In the genomic region with DNA sequence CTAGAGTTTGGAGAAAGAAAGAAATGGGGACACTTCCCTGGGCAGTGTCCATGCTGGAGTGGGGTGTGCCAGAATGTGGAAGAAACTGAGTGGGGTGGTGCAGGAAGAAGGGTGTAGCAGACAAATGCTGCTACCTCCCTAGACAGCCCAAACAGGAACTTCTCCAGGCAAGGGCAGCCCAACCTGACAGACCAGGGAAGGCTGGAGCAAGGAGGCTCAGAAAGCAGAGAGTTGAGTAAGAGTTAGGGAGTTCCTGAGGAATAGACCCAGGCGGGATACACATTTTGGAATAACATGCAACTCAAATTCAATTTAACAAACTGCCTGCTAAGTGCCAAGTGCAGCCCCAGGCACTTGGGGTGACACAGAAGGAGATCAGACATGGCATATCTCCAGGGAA, we compare ENCODE assay signal across 13 cellular contexts. TPM values are rescaled to one million over a fixed set of nuclear protein-coding genes. Genes with fewer than 3 reads are reported as not detected.
DNase-seq lines count a peak whose midpoint lies in the region; ATAC-seq, FAIRE-seq and TF ChIP-seq lines count a peak whose summit lies in the region.
"Had no signal": no experiment of that assay in that cellular context is flagged by ENCODE, and none has a peak within 500 bp of the region (broad histone marks: within the 10 kb centered on the region; RNA-seq: fewer than 3 reads in every experiment).

No MANE protein-coding gene starts in this region.

- TF ChIP-seq CTCF in A549 (IDR thresholded peaks at IDR 0.05) (no peak), PC-3 (conservative IDR thresholded peaks at IDR 0.05; ENCODE audit: low read depth, low read length) (no peak), epithelial cell of esophagus (IDR thresholded peaks at IDR 0.05; ENCODE audit: insufficient read depth, low read depth, low read length, missing control alignments) (no peak), parathyroid adenoma (IDR thresholded peaks at IDR 0.05) (no peak)

- no peak overlapping the region for H3K4me3 ChIP-seq in A549
- H3K4me3 ChIP-seq in PC-3 (ENCODE audit: low read length): no peak overlapping the region
- no peak overlapping the region for H3K4me3 ChIP-seq in epithelial cell of esophagus (ENCODE audit: low read length)
- no peak overlapping the region for H3K4me3 ChIP-seq in parathyroid adenoma (ENCODE audit: low read depth, low read length)

- H3K9ac ChIP-seq in PC-3 (ENCODE audit: low read length): no peak overlapping the region
- H3K9ac ChIP-seq in parathyroid adenoma: no peak overlapping the region

- H3K36me3 ChIP-seq in PC-3 (ENCODE audit: low read depth, low read length) (no peaks in the 10 kb centered on the region), parathyroid adenoma (ENCODE audit: control insufficient read depth, insufficient read depth, low read length) (no peaks in the 10 kb centered on the region)
- H3K36me3 ChIP-seq: neutrophil, spleen had no signal

- H3F3A ChIP-seq in PC-3 (ENCODE audit: low read length, unreplicated experiment): no peaks in the 10 kb centered on the region

- TF ChIP-seq RAD21 in A549 (conservative IDR thresholded peaks at IDR 0.05 in 1 of 2, IDR thresholded peaks at IDR 0.05 in 1 of 2): no peak

- no peaks in the 10 kb centered on the region for H3K27me3 ChIP-seq in PC-3 (ENCODE audit: low read length)
- H3K27me3 ChIP-seq in parathyroid adenoma (ENCODE audit: control insufficient read depth, insufficient read depth, low read length): no peaks in the 10 kb centered on the region

- FAIRE-seq in A549 (lab: Jason Lieb, UNC): no peak

- H3K4me1 ChIP-seq in A549 (peaks cover 31% of the 10 kb centered on the region), PC-3 (ENCODE audit: insufficient read depth, low read length) (peaks cover 39% of the 10 kb centered on the region), parathyroid adenoma (peaks cover 16% of the 10 kb centered on the region)

- H3K4me2 ChIP-seq in A549 (peak overlapping the region; percentile 88; the same call in 1 of the 3 replicates), PC-3 (ENCODE audit: low read length) (peak overlapping the region; percentile 85; the same call in 1 of the 2 replicates), parathyroid adenoma (ENCODE audit: low read length) (no peak overlapping the region)

- H3K27ac ChIP-seq in A549 (peak overlapping the region in 1 of 2 experiments; percentile 95; a peak in 3 of 6 replicates), PC-3 (ENCODE audit: low read length) (no peak overlapping the region), parathyroid adenoma (peak overlapping the region; percentile 88)
- H3K27ac ChIP-seq: neutrophil had no signal

- H2AFZ ChIP-seq in PC-3 (ENCODE audit: low read length) (0 out of 2 replicates have a peak overlapping the region, but pooled peaks have one; percentile 89), parathyroid adenoma (peak overlapping the region; percentile 99)

- 90% methylated on average over 1 of the region's 1 CpG for WGBS in A549 (ENCODE audit: missing lambda C conversion rate)

- BruUV-seq in PC-3 (replicated peaks; lab: Mats Ljungman, UMichigan): no TSS peak

- H4K20me1 ChIP-seq in PC-3 (ENCODE audit: low read length): no peaks in the 10 kb centered on the region

- ATAC-seq in A549 (no peak), PC-3 (no peak), GM18907 (IDR thresholded peaks at IDR 0.05; ENCODE audit: unreplicated experiment) (no peak), GM18505 (IDR thresholded peaks at IDR 0.05; ENCODE audit: unreplicated experiment) (no peak)

- H3K9me3 ChIP-seq in A549 (no peaks in the 10 kb centered on the region; the same call in 2 of the 3 replicates), PC-3 (ENCODE audit: low read length) (no peaks in the 10 kb centered on the region), parathyroid adenoma (ENCODE audit: control insufficient read depth, low read length) (no peaks in the 10 kb centered on the region)
- H3K9me3 ChIP-seq: neutrophil, spleen had no signal

- TF ChIP-seq EP300 in A549 (IDR thresholded peaks at IDR 0.05): no peak

- H3K9me2 ChIP-seq in PC-3 (replicated peaks; ENCODE audit: low read length): no peaks in the 10 kb centered on the region

- TF ChIP-seq POLR2A in A549 (IDR thresholded peaks at IDR 0.05; ENCODE audit: low read length) (no peak), GM18505 (IDR thresholded peaks at IDR 0.05; ENCODE audit: borderline replicate concordance, extremely low read depth, insufficient read depth, insufficient read length) (no peak)

- intact Hi-C loops in PC-3 (cut with micrococcal nuclease): loop anchor here (5.0 kb wide), 1 partner anchor 36 kb away; no protein-coding TSS in a partner anchor

- H3K79me2 ChIP-seq in PC-3 (ENCODE audit: low read length) (peaks cover 21% of the 10 kb centered on the region), parathyroid adenoma (peaks cover 2% of the 10 kb centered on the region)

- CTCF ChIA-PET in A549 (lab: Yijun Ruan, JAX): interaction anchor here (1.3 to 12.8 kb wide), 13 partner anchors 12 to 189 kb away, joined by 3 to 263 read pairs (median 10); no protein-coding TSS in a partner anchor
- CTCF ChIA-PET in PC-3 (lab: Charles Lee): no interaction called here

- POLR2A ChIA-PET in A549 (lab: Yijun Ruan, JAX): interaction anchor here (0.7 to 4.3 kb wide), 4 partner anchors 15 to 112 kb away, joined by 3 to 47 read pairs (median 18); a partner anchor contains a TSS
- POLR2A ChIA-PET in PC-3 (lab: Charles Lee; ENCODE audit: unreplicated experiment): no interaction called here

- DNase-seq in A549 (ENCODE audit: low read depth in 1 of 2, low spot score in 1 of 2) (no peak), PC-3 (no peak), epithelial cell of esophagus (ENCODE audit: low read depth) (peak; percentile 72), GDM1 (lab: John Stamatoyannopoulos, UW) (no peak), GM03348 (ENCODE audit: low spot score) (no peak)
- DNase-seq: effector memory CD8-positive, alpha-beta T cell; NCI-H1694; NCI-H82; spleen had no signal

TF ChIP-seq in A549, 52 proteins besides CTCF, POLR2A, EP300 and RAD21:
- TF ChIP-seq TFCP2L1 (CRISPR knock-in tag; IDR thresholded peaks at IDR 0.05) (no peak), EHMT2 (IDR thresholded peaks at IDR 0.05; ENCODE audit: low read depth) (no peak), BHLHE40 (IDR thresholded peaks at IDR 0.05; ENCODE audit: low read depth, low read length) (no peak), SMC3 (IDR thresholded peaks at IDR 0.05) (no peak), KDM5A (IDR thresholded peaks at IDR 0.05) (no peak), RNF2 (IDR thresholded peaks at IDR 0.05; ENCODE audit: borderline replicate concordance, low read depth) (no peak)

RNA-seq across cellular contexts. Expression of a gene that starts 1.0 kb away (rescaled TPM):
- polyA plus RNA-seq in A549 (2011; rRNA removed) (12.3 and 26.3 TPM in 2 replicates), A549 (2017; fragmentation: RNase III; extraction: RNeasy Plus Mini Kit Qiagen cat#74134 plus additional on column Dnase treatment) (22.4 to 29.7 TPM (median 28.4 TPM) in 3 replicates)
- 8.3 and 9.9 TPM in 2 replicates for polyA plus RNA-seq in A549 (2012; cell fraction: cytosol; rRNA removed)
- polyA plus RNA-seq in A549 (2012; cell fraction: nucleus; rRNA removed): 37.5 and 46.4 TPM in 2 replicates
- 47.9 and 52.2 TPM in 2 replicates for polyA minus RNA-seq in A549 (2011; rRNA and poly(A)+ RNA removed)
- 28.0 and 36.1 TPM in 2 replicates for total RNA-seq in PC-3 (2014; rRNA removed)
